19 cellular contexts compared by ENCODE assay signal in genomic region chr6:134866563-134866962, GRCh38.
DNase-seq lines count a peak whose midpoint lies in the region; ATAC-seq, FAIRE-seq and TF ChIP-seq lines count a peak whose summit lies in the region.
"Had no signal": no experiment of that assay in that cellular context is flagged by ENCODE, and none has a peak within 500 bp of the region (broad histone marks: within the 10 kb centered on the region; RNA-seq: fewer than 3 reads in every experiment).

No MANE protein-coding gene starts in this region.

- no peak overlapping the region for H3K4me2 ChIP-seq in neural cell (ENCODE audit: low read length)

- no peak overlapping the region for H3K27ac Mint-ChIP-seq in MCF 10A (ENCODE audit: low read depth, unreplicated experiment)
- H3K27ac Mint-ChIP-seq: CD4-positive, alpha-beta memory T cell had no signal

- no peaks in the 10 kb centered on the region for H3K9me3 Mint-ChIP-seq in MCF 10A (ENCODE audit: unreplicated experiment)
- H3K9me3 Mint-ChIP-seq: CD4-positive, alpha-beta memory T cell had no signal

- H3K36me3 Mint-ChIP-seq in MCF 10A (ENCODE audit: insufficient read depth, unreplicated experiment): no peaks in the 10 kb centered on the region
- H3K36me3 Mint-ChIP-seq: CD4-positive, alpha-beta memory T cell had no signal

- no peak overlapping the region for H2AFZ ChIP-seq in neural cell (ENCODE audit: low read depth, low read length)
- H2AFZ ChIP-seq: GM23248 had no signal

- no peaks in the 10 kb centered on the region for H3K27me3 ChIP-seq in neural cell (ENCODE audit: insufficient read depth, low read depth, low read length)

- H3K9me3 ChIP-seq in neural cell (ENCODE audit: low read length): no peaks in the 10 kb centered on the region

- H3K27me3 Mint-ChIP-seq in MCF 10A (ENCODE audit: insufficient read depth, unreplicated experiment): no peaks in the 10 kb centered on the region

- TF ChIP-seq RAD21 in neural cell (conservative IDR thresholded peaks at IDR 0.05): no peak

- TF ChIP-seq EP300 in neural cell (conservative IDR thresholded peaks at IDR 0.05; ENCODE audit: poor library complexity, severe bottlenecking): no peak

- peaks cover 10% of the 10 kb centered on the region for H3K4me1 Mint-ChIP-seq in MCF 10A (ENCODE audit: insufficient read depth, unreplicated experiment)

- TF ChIP-seq CTCF in neural cell (IDR thresholded peaks at IDR 0.05; ENCODE audit: poor library complexity, severe bottlenecking): no peak
- no peak for TF ChIP-seq CTCF in MCF 10A (IDR thresholded peaks at IDR 0.05; ENCODE audit: unreplicated experiment)

- H3K9ac ChIP-seq in neural cell (ENCODE audit: low read length): no peak overlapping the region
- H3K9ac ChIP-seq: GM23248 had no signal

- no peak overlapping the region for H3K4me3 Mint-ChIP-seq in MCF 10A (ENCODE audit: unreplicated experiment)
- H3K4me3 Mint-ChIP-seq: CD4-positive, alpha-beta memory T cell had no signal

- no peaks in the 10 kb centered on the region for H3K36me3 ChIP-seq in neural cell (ENCODE audit: insufficient read depth, low read length)

- no peak overlapping the region for H3K27ac ChIP-seq in neural cell (ENCODE audit: low read length)
- H3K27ac ChIP-seq: GM23248 had no signal

- ATAC-seq in GM18907 (IDR thresholded peaks at IDR 0.05; ENCODE audit: unreplicated experiment): no peak

- H3K79me2 ChIP-seq in neural cell (replicated peaks; ENCODE audit: insufficient read depth, low read length): no peaks in the 10 kb centered on the region

- H3K9me2 ChIP-seq in neural cell (ENCODE audit: insufficient read depth, low read length): no peaks in the 10 kb centered on the region

- BruUV-seq in MCF 10A (replicated peaks; lab: Mats Ljungman, UMichigan): no TSS peak

- CTCF ChIA-PET in MCF 10A (lab: Yijun Ruan, JAX): no interaction called here

- no peak overlapping the region for H3K4me3 ChIP-seq in neural cell (ENCODE audit: low read length)
- H3K4me3 ChIP-seq: GM23248 had no signal

- H4K20me1 ChIP-seq in neural cell (ENCODE audit: insufficient read depth): no peaks in the 10 kb centered on the region

- no peak for DNase-seq in GM12892 (ENCODE audit: insufficient read length)
- DNase-seq in HTR-8/SVneo (ENCODE audit: insufficient read length, low spot score): no peak
- DNase-seq in RPMI8226: peak; percentile 31
- no peak for DNase-seq in stimulated activated CD4-positive, alpha-beta T cell treated with anti-CD3 and anti-CD28 coated beads, Interleukin-4, amount 100 ng/mL, for 4 hours
- no peak for DNase-seq in MCF 10A (ENCODE audit: unreplicated experiment)
- DNase-seq in mucosa of gallbladder (ENCODE audit: low spot score): no peak
- DNase-seq: C1 segment of cervical spinal cord; Calu3; CD4-positive, alpha-beta memory T cell; COR-L47; DMS53; DMS79 treated with DMSO at 0.1 percent for 48 hours; GF-D8; GM23248; H7; HCEC 1CT had no signal

- H3F3A ChIP-seq in neural cell (ENCODE audit: insufficient read depth, low read length, poor library complexity, severe bottlenecking): no peaks in the 10 kb centered on the region

- FAIRE-seq in GM12892 (lab: Jason Lieb, UNC): peak; percentile 78
- peak; percentile 57 for FAIRE-seq in HTR-8/SVneo (lab: Jason Lieb, UNC)
- FAIRE-seq: H1 had no signal

- no peak for TF ChIP-seq POLR2A in GM12892 (IDR thresholded peaks at IDR 0.05; ENCODE audit: low read depth, low read length)

- POLR2A ChIA-PET in MCF 10A (lab: Yijun Ruan, JAX): no interaction called here

- intact Hi-C loops in MCF 10A (cut with micrococcal nuclease): no loop called here

TF ChIP-seq in neural cell, 6 proteins besides CTCF, POLR2A, EP300 and RAD21:
- TF ChIP-seq POLR2AphosphoS5 (IDR thresholded peaks at IDR 0.05) (peak; percentile 57), REST (IDR thresholded peaks at IDR 0.05; ENCODE audit: borderline replicate concordance) (no peak)
